In genomic region chr11:86193297-86194095, GRCh38 we compare ENCODE assay signal across 8 cellular contexts. TPM values are rescaled to one million over a fixed set of nuclear protein-coding genes. Genes with fewer than 3 reads are reported as not detected.
DNase-seq lines count a peak whose midpoint lies in the region; ATAC-seq and TF ChIP-seq lines count a peak whose summit lies in the region.

No MANE protein-coding gene starts in this region.

- TF ChIP-seq CTCF in foreskin fibroblast (IDR thresholded peaks at IDR 0.05; ENCODE audit: low read depth, low read length), result peak; percentile 71
- peak; percentile 45 to 90 (median 69) for TF ChIP-seq CTCF in thyroid gland (IDR thresholded peaks at IDR 0.05)

- WGBS in thyroid gland, 2 donors, result 10 to 14% methylated on average over 7 of the region's 7 CpGs

- TF ChIP-seq POLR2A in thyroid gland (IDR thresholded peaks at IDR 0.05), result no peak

- H3K27ac ChIP-seq in thyroid gland, result peak overlapping the region in 2 of 3 donors; percentile 11 to 38

- no peaks in the 10 kb centered on the region for H3K9me3 ChIP-seq in neuron (ENCODE audit: low read length)
- no peaks in the 10 kb centered on the region for H3K9me3 ChIP-seq in thyroid gland

- H3K27me3 ChIP-seq in neuron (ENCODE audit: insufficient read depth, low read length) (peaks cover 9% of the 10 kb centered on the region), thyroid gland (no peaks in the 10 kb centered on the region)

- peak; percentile 83 for DNase-seq in EL
- peak; percentile 48 for DNase-seq in Jurkat, Clone E6-1 (ENCODE audit: low read depth, low spot score)
- DNase-seq in activated T-helper 1 cell treated with anti-CD3 and anti-CD28 coated beads, Interleukin-2, amount 50 U/mL, for 16 hours (ENCODE audit: low read depth in 1 of 2, low spot score in 1 of 2), result peak; percentile 8 to 35
- DNase-seq in foreskin fibroblast, result peak; percentile 46 to 78
- DNase-seq in thyroid gland, result peak; percentile 60 to 62

- H3K36me3 ChIP-seq in neuron (ENCODE audit: insufficient read depth, low read length), result no peaks in the 10 kb centered on the region
- no peaks in the 10 kb centered on the region for H3K36me3 ChIP-seq in thyroid gland

- H3K4me1 ChIP-seq in neuron (ENCODE audit: insufficient read depth, low read length) (peaks cover 3% of the 10 kb centered on the region), thyroid gland (peaks cover 8 to 9% of the 10 kb centered on the region in 2 donors)

- intact Hi-C loops in thyroid gland (cut with DNase I), result loop anchor here (5.0 kb wide), 1 partner anchor 151 kb away; no protein-coding TSS in a partner anchor

- H2AFZ ChIP-seq in neuron (ENCODE audit: low read depth, low read length), result no peak overlapping the region

- peak overlapping the region; percentile 15; the same call in 1 of the 2 replicates for H3K4me3 ChIP-seq in Jurkat, Clone E6-1 (ENCODE audit: low read length)
- no peak overlapping the region for H3K4me3 ChIP-seq in foreskin fibroblast (ENCODE audit: low read depth in 1 of 2, low read length in 2 of 2)
- H3K4me3 ChIP-seq in neuron (ENCODE audit: low read length), result peak overlapping the region; percentile 1
- H3K4me3 ChIP-seq in thyroid gland (replicated peaks in 1 of 3), result no peak overlapping the region

- ATAC-seq in GM21786 (IDR thresholded peaks at IDR 0.05; ENCODE audit: unreplicated experiment), result peak; percentile 97

TF ChIP-seq in PFSK-1, 5 proteins besides CTCF, POLR2A, EP300 and RAD21:
- TF ChIP-seq FOXP2 (optimal IDR thresholded peaks at IDR 0.05; ENCODE audit: borderline replicate concordance, extremely low read depth, extremely low read length, insufficient read depth), result no peak
- TF ChIP-seq SIN3A (IDR thresholded peaks at IDR 0.05; ENCODE audit: borderline replicate concordance, insufficient read depth, low read length), result 0 out of 2 replicates have a peak, but pooled peaks have one; percentile 17

RNA-seq across cellular contexts. Expression of gene EED, which starts 51.1 kb away (rescaled TPM):
- 34.5 TPM for polyA plus RNA-seq in Jurkat, Clone E6-1 (2012; ENCODE audit: insufficient read depth, insufficient read length)
- polyA plus RNA-seq in PFSK-1 (2012; ENCODE audit: insufficient read length, low read depth), result 7.2 TPM
- 10 to 100 TPM; 25.5 to 46.0 (median 33.0) TPM for total RNA-seq in thyroid gland

Comparison
In these comparisons a context has a peak if more than half of its experiments do, and no peak if none do; other contexts are left out.
1. DNase-seq: peak in every context shown above with its lines; median percentile 83 in EL; 62 in foreskin fibroblast; 61 in thyroid gland; 48 in Jurkat, Clone E6-1; 22 in activated T-helper 1 cell treated with anti-CD3 and anti-CD28 coated beads, Interleukin-2, amount 50 U/mL, for 16 hours.
2. H3K4me3 ChIP-seq: peak in Jurkat, Clone E6-1 (single experiment) and neuron (single experiment); none in foreskin fibroblast (0 of 2) and thyroid gland (0 of 3).